In the genomic region with DNA sequence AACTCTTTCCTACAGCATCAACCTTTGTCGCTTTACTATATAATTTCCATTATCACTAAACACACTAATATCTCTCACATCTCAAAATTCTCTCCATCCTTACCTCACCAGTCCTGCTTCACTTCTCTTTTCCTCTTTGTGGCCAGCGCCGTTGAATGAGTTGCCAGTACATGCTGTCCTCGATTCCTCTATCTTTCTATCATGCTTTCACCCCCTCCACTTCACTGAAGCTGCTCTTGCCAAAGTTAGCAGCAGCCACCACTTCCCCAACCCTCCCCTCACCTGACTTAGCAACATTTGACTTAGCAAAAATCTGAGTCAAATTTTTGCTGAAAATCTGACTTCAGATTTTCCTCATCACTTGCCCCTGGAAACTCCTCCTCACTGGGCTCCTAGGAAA, we compare ENCODE assay signal across 23 cellular contexts.
DNase-seq lines count a peak whose midpoint lies in the region; ATAC-seq and TF ChIP-seq lines count a peak whose summit lies in the region.
"Had no signal": no experiment of that assay in that cellular context is flagged by ENCODE, and none has a peak within 500 bp of the region (broad histone marks: within the 10 kb centered on the region; RNA-seq: fewer than 3 reads in every experiment).

No MANE protein-coding gene starts in this region.

- no peaks in the 10 kb centered on the region for H3K9me3 ChIP-seq in T-helper 17 cell (ENCODE audit: control insufficient read depth, low read length, poor library complexity, severe bottlenecking)
- no peaks in the 10 kb centered on the region for H3K9me3 ChIP-seq in WERI-Rb-1 (ENCODE audit: severe bottlenecking)
- H3K9me3 ChIP-seq: MG63, SK-N-SH had no signal

- ATAC-seq in Right ventricle myocardium inferior, result peak; percentile 77
- no peak for ATAC-seq in T-helper 17 cell
- peak; percentile 90 for ATAC-seq in left ventricle myocardium superior
- ATAC-seq: K562, PC-3 had no signal

- H3K27me3 ChIP-seq in WERI-Rb-1 (ENCODE audit: insufficient read depth, low read depth, severe bottlenecking), result no peaks in the 10 kb centered on the region
- H3K27me3 ChIP-seq: MG63 had no signal

- intact Hi-C loops in Right ventricle myocardium inferior (cut with DNase I) (no loop called here), cardiac septum (cut with DNase I) (no loop called here), left ventricle myocardium superior (cut with micrococcal nuclease) (no loop called here)

- TF ChIP-seq CTCF in WERI-Rb-1 (IDR thresholded peaks at IDR 0.05; ENCODE audit: low read depth, low read length), result no peak

- no peaks in the 10 kb centered on the region for H3K27me3 Mint-ChIP-seq in T-helper 17 cell
- H3K27me3 Mint-ChIP-seq: B cell had no signal

- H3K27ac Mint-ChIP-seq in T-helper 17 cell, result peak overlapping the region; percentile 3
- H3K27ac Mint-ChIP-seq: B cell had no signal

- peaks cover 17% of the 10 kb centered on the region for H3K36me3 Mint-ChIP-seq in T-helper 17 cell (ENCODE audit: low read depth)

- no peaks in the 10 kb centered on the region for H3K36me3 ChIP-seq in WERI-Rb-1

- no peak overlapping the region for H3K27ac ChIP-seq in WERI-Rb-1

- H3K4me1 Mint-ChIP-seq in T-helper 17 cell, result peaks cover 6% of the 10 kb centered on the region
- H3K4me1 Mint-ChIP-seq: B cell, CD14-positive monocyte had no signal

- no peak overlapping the region for H3K4me3 Mint-ChIP-seq in T-helper 17 cell
- H3K4me3 Mint-ChIP-seq: B cell, CD14-positive monocyte had no signal

- DNase-seq in Right ventricle myocardium inferior (ENCODE audit: missing footprints), result no peak
- DNase-seq in cardiac septum (ENCODE audit: low spot score), result no peak
- DNase-seq in T-helper 17 cell, result no peak
- no peak for DNase-seq in left ventricle myocardium superior
- no peak for DNase-seq in WERI-Rb-1
- no peak for DNase-seq in NCI-H1048 (lab: John Stamatoyannopoulos, UW)
- DNase-seq in NCI-H128 (lab: John Stamatoyannopoulos, UW; ENCODE audit: unreplicated experiment), result no peak
- DNase-seq in HT-29 (ENCODE audit: low spot score), result no peak
- DNase-seq: EL, GF-D8, MG63, NCI-H1105 treated with DMSO at 0.1 percent for 48 hours, NCI-H1694 treated with DMSO at 0.1 percent for 48 hours, NCI-H2081 treated with DMSO at 0.1 percent for 48 hours, NCI-H2171 treated with DMSO at 0.1 percent for 48 hours, NCI-H524 treated with DMSO at 0.1 percent for 48 hours, NCI-H82, PC-3, SIG-M5, SK-N-SH had no signal

- no peak overlapping the region for H3K4me3 ChIP-seq in WERI-Rb-1 (ENCODE audit: low read depth, low read length)
- H3K4me3 ChIP-seq: K562, MG63 had no signal
